Comparison of ENCODE assay signal across 8 cellular contexts in genomic region chr14:55579724-55580400, GRCh38. TPM values are rescaled to one million over a fixed set of nuclear protein-coding genes. Genes with fewer than 3 reads are reported as not detected.
DNase-seq lines count a peak whose midpoint lies in the region; ATAC-seq and TF ChIP-seq lines count a peak whose summit lies in the region.

TSS of gene KTN1 (plus strand) at chr14:55580207. CDS start at chr14:55612049, 31,842 bp downstream.

- peak within 1 kb of the TSS; percentile 72 to 98 (median 93) for H3K27ac ChIP-seq in adrenal gland
- peak within 1 kb of the TSS; percentile 83 to 87 for H3K27ac ChIP-seq in prostate gland

- H3K4me3 ChIP-seq in GM12864 (ENCODE audit: low read depth, low read length) (peak within 1 kb of the TSS; percentile 98), adrenal gland (peak within 1 kb of the TSS; percentile 54 to 95 (median 76)), prostate gland (peak within 1 kb of the TSS; percentile 92 to 93)

- intact Hi-C loops in T-helper 1 cell treated with Interleukin-12 subunit alpha and Interleukin-12 subunit beta and Interleukin-4 antibody, amounts not matched to agents 30 ng/mL and 1 ng/mL, for 36 hours (cut with micrococcal nuclease): loop anchor here (1.0 to 10.0 kb wide), 15 partner anchors 133 to 1811 kb away; partner anchors contain the start of genes AP5M1, EXOC5, FBXO34 and GCH1
- intact Hi-C loops in adrenal gland (cut with DNase I) (loop anchor here in 1 of 2 donors (10.0 kb wide), 1 partner anchor 135 kb away; the partner anchor contains the start of gene TBPL2), left cardiac atrium (cut with DNase I) (loop anchor here in 1 of 2 donors (10.0 kb wide), 1 partner anchor 135 kb away; the partner anchor contains the start of gene TBPL2), prostate gland (cut with DNase I) (no loop called here)

- H3K4me1 ChIP-seq in adrenal gland (replicated peaks in 1 of 2) (peaks cover 21 to 36% of the 10 kb centered on the region in 2 donors), prostate gland (replicated peaks) (no peaks in the 10 kb centered on the region)

- H3K27me3 ChIP-seq in adrenal gland: no peaks in the 10 kb centered on the region
- no peaks in the 10 kb centered on the region for H3K27me3 ChIP-seq in prostate gland (replicated peaks; ENCODE audit: insufficient read depth)

- H3K36me3 ChIP-seq in adrenal gland (replicated peaks in 1 of 2) (no peaks in the 10 kb centered on the region), prostate gland (no peaks in the 10 kb centered on the region)

- WGBS in adrenal gland, 4 donors: 0 to 2% (median 1%) methylated on average over 13 to 82 of the region's 83 CpGs
- 0% methylated on average over 19 of the region's 83 CpGs for WGBS in prostate gland

- TF ChIP-seq CTCF in GM12864 (IDR thresholded peaks at IDR 0.05; ENCODE audit: low read depth, low read length, missing control alignments) (no peak), adrenal gland (IDR thresholded peaks at IDR 0.05) (no peak), prostate gland (IDR thresholded peaks at IDR 0.05) (no peak)

- no peaks in the 10 kb centered on the region for H3K9me3 ChIP-seq in adrenal gland (replicated peaks in 1 of 3)
- H3K9me3 ChIP-seq in prostate gland: no peaks in the 10 kb centered on the region

- TF ChIP-seq POLR2A in adrenal gland (IDR thresholded peaks at IDR 0.05) (peak; percentile 51 to 69), prostate gland (IDR thresholded peaks at IDR 0.05) (peak; percentile 41)

- DNase-seq in GM12864 (ENCODE audit: low read depth) (no peak), NCI-H1092 (lab: John Stamatoyannopoulos, UW) (peak; percentile 72), adrenal gland (peak; percentile 76 to 86 (median 83)), left cardiac atrium (peak; percentile 89), prostate gland (ENCODE audit: low spot score) (peak; percentile 78), ureter (ENCODE audit: low spot score) (peak; percentile 81)

- peak; percentile 79 for ATAC-seq in HG02571 (IDR thresholded peaks at IDR 0.05; ENCODE audit: unreplicated experiment)
- peak; percentile 93 to 94 for ATAC-seq in left cardiac atrium

RNA-seq across cellular contexts. Expression of gene KTN1, which starts in this region (rescaled TPM):
- 105 and 106 TPM in 2 replicates for total RNA-seq in T-helper 1 cell treated with Interleukin-12 subunit alpha and Interleukin-12 subunit beta and Interleukin-4 antibody, amounts not matched to agents 30 ng/mL and 1 ng/mL, for 36 hours
- total RNA-seq in adrenal gland: 100 to 1,000 TPM in 7 of 8 donors, 10 to 100 TPM in 1; 98.0 to 198 (median 154) TPM
- 100 to 1,000 TPM in 1 of 3 donors, 10 to 100 TPM in 2; 60.4 to 195 (median 73.8) TPM for polyA plus RNA-seq in adrenal gland
- total RNA-seq in left cardiac atrium: 100 to 1,000 TPM; 173 to 176 TPM
- 100 to 1,000 TPM in 1 of 2 donors, 10 to 100 TPM in 1; 84.2 to 162 TPM for total RNA-seq in prostate gland
- total RNA-seq in ureter: 226 TPM
